In the genomic region with DNA sequence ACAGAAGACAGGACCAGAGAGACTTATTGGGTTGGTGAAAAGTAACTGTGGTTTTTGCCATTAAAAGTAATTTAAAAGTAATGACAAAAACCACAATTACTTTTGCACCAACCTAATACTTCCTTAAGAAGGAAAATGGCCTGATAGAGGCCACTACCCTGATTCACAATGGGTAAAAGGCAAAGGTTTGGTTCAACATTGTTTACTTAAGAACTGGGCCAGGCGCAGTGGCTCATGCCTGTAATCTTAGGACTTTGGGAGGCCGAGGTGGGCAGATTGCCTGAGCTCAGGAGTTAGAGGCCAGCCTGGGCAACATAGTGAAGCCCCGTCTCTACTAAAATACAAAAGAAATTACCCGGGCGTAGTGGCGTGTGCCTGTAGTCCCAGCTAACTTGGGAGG, we compare ENCODE assay signal across 27 cellular contexts.
"Had no signal": no experiment of that assay in that cellular context is flagged by ENCODE, and none has a peak within 500 bp of the region (broad histone marks: within the 10 kb centered on the region; RNA-seq: fewer than 3 reads in every experiment).

No MANE protein-coding gene starts in this region.

- H3K4me1 ChIP-seq: esophagus muscularis mucosa, foreskin keratinocyte, gastroesophageal sphincter, heart left ventricle, left lung had no signal

- H3K4me1 Mint-ChIP-seq: immature natural killer cell; memory B cell; naive thymus-derived CD4-positive, alpha-beta T cell had no signal

- H3K36me3 ChIP-seq: esophagus muscularis mucosa, gastroesophageal sphincter, heart left ventricle, left lung had no signal

- H3K4me3 Mint-ChIP-seq: immature natural killer cell; memory B cell; naive thymus-derived CD4-positive, alpha-beta T cell had no signal

- H3K27ac Mint-ChIP-seq: immature natural killer cell; memory B cell; naive thymus-derived CD4-positive, alpha-beta T cell had no signal

- H3K4me3 ChIP-seq: coronary artery, dorsolateral prefrontal cortex, esophagus muscularis mucosa, gastroesophageal sphincter, heart left ventricle, hepatocyte, left lung, lung had no signal

- ATAC-seq: foreskin keratinocyte; gastroesophageal sphincter; heart left ventricle; left colon; left lung; left ventricle myocardium superior; naive thymus-derived CD4-positive, alpha-beta T cell had no signal

- FAIRE-seq: colon, endothelial cell of umbilical vein, frontal cortex, kidney had no signal

- DNase-seq: dermis blood vessel endothelial cell; dorsolateral prefrontal cortex; effector CD4-positive, alpha-beta T cell; effector memory CD4-positive, alpha-beta T cell; foreskin keratinocyte; heart left ventricle; hypothalamus; immature natural killer cell; islet precursor cell; kidney; kidney glomerular epithelial cell; left colon; left lung; left ventricle myocardium superior; mammary epithelial cell; mesendoderm; midbrain; naive thymus-derived CD4-positive, alpha-beta T cell had no signal

- H3K27me3 ChIP-seq: dorsolateral prefrontal cortex, esophagus muscularis mucosa, foreskin keratinocyte, gastroesophageal sphincter, heart left ventricle, hepatocyte, left lung had no signal

- H3K27ac ChIP-seq: coronary artery, esophagus muscularis mucosa, foreskin keratinocyte, gastroesophageal sphincter, heart left ventricle, hepatocyte, left lung had no signal

- H3K36me3 Mint-ChIP-seq: immature natural killer cell, memory B cell had no signal

- H3K27me3 Mint-ChIP-seq: memory B cell had no signal

- H3K9me3 Mint-ChIP-seq: immature natural killer cell, memory B cell had no signal
